9 cellular contexts compared by ENCODE assay signal in genomic region chr17:42843358-42843934, GRCh38. TPM values are rescaled to one million over a fixed set of nuclear protein-coding genes. Genes with fewer than 3 reads are reported as not detected.
A peak's percentile ranks its signal among the peaks of the same experiment; 100 is the strongest.
DNase-seq lines count a peak whose midpoint lies in the region; ATAC-seq, FAIRE-seq and TF ChIP-seq lines count a peak whose summit lies in the region.
"Had no signal": no experiment of that assay in that cellular context is flagged by ENCODE, and none has a peak within 500 bp of the region (broad histone marks: within the 10 kb centered on the region; RNA-seq: fewer than 3 reads in every experiment).

No MANE protein-coding gene starts in this region.

- H3K4me2 ChIP-seq in OCI-LY7 (ENCODE audit: low read length) (no peak overlapping the region), endothelial cell of umbilical vein (ENCODE audit: insufficient read depth, low read length) (no peak overlapping the region)

- POLR2A ChIA-PET in OCI-LY7 (lab: Charles Lee) (no interaction called here), endothelial cell of umbilical vein (lab: Charles Lee) (no interaction called here)

- H3K9me2 ChIP-seq in OCI-LY7 (ENCODE audit: insufficient read depth, low read length) = no peaks in the 10 kb centered on the region

- CTCF ChIA-PET in OCI-LY7 (lab: Charles Lee; ENCODE audit: unreplicated experiment) (no interaction called here), endothelial cell of umbilical vein (lab: Charles Lee) (interaction anchor here (0.6 to 8.9 kb wide), 20 partner anchors 10 to 154 kb away, joined by 3 to 132 read pairs (median 4); partner anchors contain the start of genes PSME3 and RPL27)

- no peak for TF ChIP-seq POLR2A in endothelial cell of umbilical vein (IDR thresholded peaks at IDR 0.05; ENCODE audit: low read depth, low read length)

- H3K9me1 ChIP-seq in endothelial cell of umbilical vein (replicated peaks; ENCODE audit: control insufficient read depth, extremely low read depth, insufficient read depth, low read length) = no peaks in the 10 kb centered on the region

- no peak overlapping the region for H3K4me3 ChIP-seq in OCI-LY7 (ENCODE audit: low read depth, low read length, poor library complexity, severe bottlenecking)
- H3K4me3 ChIP-seq in endothelial cell of umbilical vein (replicated peaks in 1 of 3; ENCODE audit: insufficient read depth in 1 of 3, low read depth in 1 of 3, low read length in 3 of 3) = no peak overlapping the region

- dilution Hi-C loops in endothelial cell of umbilical vein (cut with MboI; ENCODE audit: extremely low pct_ligation_motif_present, low sequenced_read_pairs) = no loop called here

- intact Hi-C loops in OCI-LY7 (cut with micrococcal nuclease; ENCODE audit: unreplicated experiment) (loop anchor here (1.0 to 2.0 kb wide), 2 partner anchors 86 to 93 kb away; no protein-coding TSS in a partner anchor), endothelial cell of umbilical vein (cut with micrococcal nuclease) (loop anchor here (1.0 kb wide), 3 partner anchors 86 to 155 kb away; partner anchors contain the start of gene RPL27)

- H4K20me1 ChIP-seq in OCI-LY7 (ENCODE audit: insufficient read depth, low read length) (no peaks in the 10 kb centered on the region), endothelial cell of umbilical vein (replicated peaks; ENCODE audit: control insufficient read depth, extremely low read depth, insufficient read depth, low read length) (peaks cover 2% of the 10 kb centered on the region)

- H3K4me1 ChIP-seq in OCI-LY7 (ENCODE audit: insufficient read depth, low read length, poor library complexity, severe bottlenecking) (no peaks in the 10 kb centered on the region), endothelial cell of umbilical vein (ENCODE audit: control insufficient read depth, extremely low read depth, insufficient read depth, low read length) (no peaks in the 10 kb centered on the region)

- no peaks in the 10 kb centered on the region for H3K9me3 ChIP-seq in OCI-LY7 (ENCODE audit: low read length)
- no peaks in the 10 kb centered on the region for H3K9me3 ChIP-seq in endothelial cell of umbilical vein (replicated peaks; ENCODE audit: control insufficient read depth, insufficient read depth, low read length)

- H3K27ac ChIP-seq in OCI-LY7 (ENCODE audit: low read depth, low read length, poor library complexity, severe bottlenecking) = no peak overlapping the region
- no peak overlapping the region for H3K27ac ChIP-seq in endothelial cell of umbilical vein (ENCODE audit: insufficient read depth, low read depth, low read length)

- H3K79me2 ChIP-seq in OCI-LY7 (ENCODE audit: insufficient read depth, low read depth, low read length) = no peaks in the 10 kb centered on the region
- H3K79me2 ChIP-seq in endothelial cell of umbilical vein (ENCODE audit: control insufficient read depth, insufficient read depth, low read length) = no peaks in the 10 kb centered on the region

- TF ChIP-seq CTCF in OCI-LY7 (conservative IDR thresholded peaks at IDR 0.05; ENCODE audit: low read length) (peak; percentile 85), endothelial cell of umbilical vein (IDR thresholded peaks at IDR 0.05; ENCODE audit: extremely low read depth in 1 of 2, insufficient read depth in 1 of 2, low read depth in 1 of 2, low read length in 2 of 2) (peak; percentile 91 to 92)

- H3K36me3 ChIP-seq in OCI-LY7 (ENCODE audit: insufficient read depth, low read length) (peaks cover 74% of the 10 kb centered on the region), endothelial cell of umbilical vein (ENCODE audit: control insufficient read depth in 2 of 2, extremely low read depth in 1 of 2, insufficient read depth in 2 of 2, low read length in 2 of 2) (peaks cover 24 to 41% of the 10 kb centered on the region in 2 experiments)

- H2AFZ ChIP-seq in OCI-LY7 (ENCODE audit: low read length) (no peak overlapping the region), endothelial cell of umbilical vein (ENCODE audit: low read depth, low read length) (no peak overlapping the region)

- no peaks in the 10 kb centered on the region for H3K27me3 ChIP-seq in endothelial cell of umbilical vein (ENCODE audit: control insufficient read depth in 2 of 2, insufficient read depth in 2 of 2, low read length in 2 of 2)

- DNase-seq in DMS 273 treated with DMSO at 0.1 percent for 48 hours (lab: John Stamatoyannopoulos, UW) (peak; percentile 35), HTR-8/SVneo (ENCODE audit: insufficient read length, low spot score) (peak; percentile 79), OCI-LY7 (ENCODE audit: low spot score) (peak; percentile 56), endothelial cell of umbilical vein (ENCODE audit: low read depth, low spot score) (peak; percentile 69), middle frontal gyrus (ENCODE audit: extremely low spot score, low spot score) (peak; percentile 44)

- BruUV-seq in OCI-LY7 (replicated peaks; lab: Mats Ljungman, UMichigan) (no TSS peak), endothelial cell of umbilical vein (replicated peaks; lab: Mats Ljungman, UMichigan) (no TSS peak)

- H3K9ac ChIP-seq in endothelial cell of umbilical vein (replicated peaks; ENCODE audit: extremely low read depth, insufficient read depth, low read length) = no peak overlapping the region

- ATAC-seq in GM18519 (IDR thresholded peaks at IDR 0.05; ENCODE audit: low FRiP score, unreplicated experiment) (no peak), HG02840 (IDR thresholded peaks at IDR 0.05; ENCODE audit: low FRiP score, unreplicated experiment) (no peak), HG02870 (IDR thresholded peaks at IDR 0.05; ENCODE audit: unreplicated experiment) (no peak)

- FAIRE-seq in HTR-8/SVneo (lab: Jason Lieb, UNC) (peak; percentile 83), endothelial cell of umbilical vein (lab: Jason Lieb, UNC) (peak; percentile 89)

TF ChIP-seq in endothelial cell of umbilical vein, 7 proteins besides CTCF, POLR2A, EP300 and RAD21 (continues in another document):
- no peak for TF ChIP-seq FOS (IDR thresholded peaks at IDR 0.05; ENCODE audit: borderline replicate concordance, insufficient read depth, low read length)
- TF ChIP-seq GATA2 (IDR thresholded peaks at IDR 0.05; ENCODE audit: insufficient read depth, insufficient read length, low read depth, low read length) = no peak

RNA-seq across cellular contexts. Expression of gene AOC2, which starts 0.9 kb away (rescaled TPM):
- 2.0 and 3.3 TPM in 2 replicates for total RNA-seq in OCI-LY7 (2014; rRNA removed; shearing (Covaris generic))
- 5.0 and 5.4 TPM in 2 replicates for total RNA-seq in OCI-LY7 (2022)
- 1.6 and 1.9 TPM in 2 replicates for total RNA-seq in endothelial cell of umbilical vein
- polyA plus RNA-seq in endothelial cell of umbilical vein = 0.62 and 0.65 TPM in 2 replicates
- 0.28 and 0.34 TPM in 2 replicates for polyA plus RNA-seq in endothelial cell of umbilical vein (2011; cell fraction: cytosol; rRNA removed)
- polyA plus RNA-seq in endothelial cell of umbilical vein (2011; cell fraction: nucleus; rRNA removed) = 2.7 and 3.2 TPM in 2 replicates
- 0.53 and 0.63 TPM in 2 replicates for polyA plus RNA-seq in endothelial cell of umbilical vein (2012)
- 1.3 and 2.4 TPM in 2 replicates for polyA minus RNA-seq in endothelial cell of umbilical vein
- polyA minus RNA-seq in endothelial cell of umbilical vein (2011; cell fraction: cytosol; rRNA and poly(A)+ RNA removed) = 0.51 TPM
- 3.8 and 4.3 TPM in 2 replicates for polyA minus RNA-seq in endothelial cell of umbilical vein (2011; cell fraction: nucleus; rRNA and poly(A)+ RNA removed)

RNA-seq across cellular contexts. Expression of gene AOC3, which starts 7.6 kb away (rescaled TPM):
- total RNA-seq in OCI-LY7 (2014; rRNA removed; shearing (Covaris generic)) = 0.23 and 0.73 TPM in 2 replicates
- total RNA-seq in OCI-LY7 (2022) (2.5 and 3.6 TPM in 2 replicates), endothelial cell of umbilical vein (0.27 and 0.44 TPM in 2 replicates)
- polyA plus RNA-seq in endothelial cell of umbilical vein = 0.11 and 0.19 TPM in 2 replicates
- 0.06 and 0.11 TPM in 2 replicates for polyA plus RNA-seq in endothelial cell of umbilical vein (2011; cell fraction: cytosol; rRNA removed)
- polyA plus RNA-seq in endothelial cell of umbilical vein (2011; cell fraction: nucleus; rRNA removed) = 1.3 and 1.6 TPM in 2 replicates
- polyA plus RNA-seq in endothelial cell of umbilical vein (2012) = 0.16 and 0.20 TPM in 2 replicates
- 0.11 and 0.32 TPM in 2 replicates for polyA minus RNA-seq in endothelial cell of umbilical vein
- polyA minus RNA-seq in endothelial cell of umbilical vein (2011; cell fraction: cytosol; rRNA and poly(A)+ RNA removed) = not detected
- 0.38 and 0.43 TPM in 2 replicates for polyA minus RNA-seq in endothelial cell of umbilical vein (2011; cell fraction: nucleus; rRNA and poly(A)+ RNA removed)

RNA-seq across cellular contexts. Expression of gene PSME3, which starts 10.2 kb away (rescaled TPM):
- 80.3 and 81.9 TPM in 2 replicates for total RNA-seq in OCI-LY7 (2014; rRNA removed; shearing (Covaris generic))
- 122 and 167 TPM in 2 replicates for total RNA-seq in OCI-LY7 (2022)
- 126 and 133 TPM in 2 replicates for total RNA-seq in endothelial cell of umbilical vein
- polyA plus RNA-seq in endothelial cell of umbilical vein = 94.7 and 98.4 TPM in 2 replicates
- 97.2 and 101 TPM in 2 replicates for polyA plus RNA-seq in endothelial cell of umbilical vein (2011; cell fraction: cytosol; rRNA removed)
- polyA plus RNA-seq in endothelial cell of umbilical vein (2011; cell fraction: nucleus; rRNA removed) = 60.6 and 69.5 TPM in 2 replicates
- 132 and 187 TPM in 2 replicates for polyA plus RNA-seq in endothelial cell of umbilical vein (2012)
- polyA minus RNA-seq in endothelial cell of umbilical vein = 65.4 and 67.3 TPM in 2 replicates
- polyA minus RNA-seq in endothelial cell of umbilical vein (2011; cell fraction: cytosol; rRNA and poly(A)+ RNA removed) = 66.8 TPM
- 31.5 and 41.9 TPM in 2 replicates for polyA minus RNA-seq in endothelial cell of umbilical vein (2011; cell fraction: nucleus; rRNA and poly(A)+ RNA removed)

RNA-seq across cellular contexts. Expression of gene BECN1, which starts 19.4 kb away (rescaled TPM):
- 75.7 and 103 TPM in 2 replicates for total RNA-seq in OCI-LY7 (2014; rRNA removed; shearing (Covaris generic))
- 73.2 and 78.8 TPM in 2 replicates for total RNA-seq in OCI-LY7 (2022)
- total RNA-seq in endothelial cell of umbilical vein = 92.3 and 93.5 TPM in 2 replicates
- polyA plus RNA-seq in endothelial cell of umbilical vein = 51.4 and 63.1 TPM in 2 replicates
- 70.7 and 88.7 TPM in 2 replicates for polyA plus RNA-seq in endothelial cell of umbilical vein (2011; cell fraction: cytosol; rRNA removed)
- polyA plus RNA-seq in endothelial cell of umbilical vein (2011; cell fraction: nucleus; rRNA removed) = 92.4 and 94.5 TPM in 2 replicates
- polyA plus RNA-seq in endothelial cell of umbilical vein (2012) = 87.4 and 98.2 TPM in 2 replicates
- 88.9 and 98.4 TPM in 2 replicates for polyA minus RNA-seq in endothelial cell of umbilical vein
- polyA minus RNA-seq in endothelial cell of umbilical vein (2011; cell fraction: cytosol; rRNA and poly(A)+ RNA removed) = 28.8 TPM
- polyA minus RNA-seq in endothelial cell of umbilical vein (2011; cell fraction: nucleus; rRNA and poly(A)+ RNA removed) = 41.5 and 62.8 TPM in 2 replicates

RNA-seq across cellular contexts. Expression of gene CNTD1, which starts 44.8 kb away (rescaled TPM):
- total RNA-seq in OCI-LY7 (2014; rRNA removed; shearing (Covaris generic)) = 0.06 TPM in 1 of 2 replicates, not detected in the other
- total RNA-seq in OCI-LY7 (2022) (not detected in 2 replicates), endothelial cell of umbilical vein (not detected in 2 replicates)
- polyA plus RNA-seq in endothelial cell of umbilical vein = not detected in 2 replicates
- not detected in 2 replicates for polyA plus RNA-seq in endothelial cell of umbilical vein (2011; cell fraction: cytosol; rRNA removed)
- polyA plus RNA-seq in endothelial cell of umbilical vein (2011; cell fraction: nucleus; rRNA removed) = not detected in 2 replicates
- polyA plus RNA-seq in endothelial cell of umbilical vein (2012) = 0.49 and 0.92 TPM in 2 replicates
- polyA minus RNA-seq in endothelial cell of umbilical vein = not detected in 2 replicates
- not detected for polyA minus RNA-seq in endothelial cell of umbilical vein (2011; cell fraction: cytosol; rRNA and poly(A)+ RNA removed)
- not detected in 2 replicates for polyA minus RNA-seq in endothelial cell of umbilical vein (2011; cell fraction: nucleus; rRNA and poly(A)+ RNA removed)
- total RNA-seq: T-cell had no signal
